Comparison of ENCODE assay signal across 15 cellular contexts in genomic region chr3:14725015-14725431, GRCh38. TPM values are rescaled to one million over a fixed set of nuclear protein-coding genes. Genes with fewer than 3 reads are reported as not detected.
DNase-seq lines count a peak whose midpoint lies in the region; ATAC-seq and TF ChIP-seq lines count a peak whose summit lies in the region.
"Had no signal": no experiment of that assay in that cellular context is flagged by ENCODE, and none has a peak within 500 bp of the region (broad histone marks: within the 10 kb centered on the region; RNA-seq: fewer than 3 reads in every experiment).

No MANE protein-coding gene starts in this region.

- no peak for TF ChIP-seq POLR2A in esophagus squamous epithelium (IDR thresholded peaks at IDR 0.05)

- H3K27me3 ChIP-seq in esophagus squamous epithelium (no peaks in the 10 kb centered on the region), upper lobe of right lung (no peaks in the 10 kb centered on the region)

- WGBS in esophagus squamous epithelium, 2 donors: 60 to 63% methylated on average over 4 to 5 of the region's 5 CpGs

- peaks cover 12% of the 10 kb centered on the region for H3K4me1 Mint-ChIP-seq in mesothelial cell of epicardium
- H3K4me1 Mint-ChIP-seq: naive thymus-derived CD4-positive, alpha-beta T cell had no signal

- H3K4me3 Mint-ChIP-seq in mesothelial cell of epicardium: no peak overlapping the region
- H3K4me3 Mint-ChIP-seq: naive thymus-derived CD4-positive, alpha-beta T cell; stimulated activated naive CD8-positive, alpha-beta T cell treated with anti-CD3 and anti-CD28 coated beads, Interleukin-15, Interleukin-2, amounts not matched to agents 100 ng/mL and 50 ng/mL, for 24 hours had no signal

- H3K27ac Mint-ChIP-seq in mesothelial cell of epicardium: peak overlapping the region; percentile 93
- H3K27ac Mint-ChIP-seq: activated T-helper 2 cell treated with anti-CD3 and anti-CD28 coated beads, Interferon-gamma antibody, Interleukin-2, Interleukin-4, amounts not matched to agents 10 μg/mL and 5 μg/mL and 100 μg/mL, durations not matched to agents 14 hours and 24 hours and 36 hours; naive thymus-derived CD4-positive, alpha-beta T cell; stimulated activated naive CD8-positive, alpha-beta T cell treated with anti-CD3 and anti-CD28 coated beads, Interleukin-15, Interleukin-2, amounts not matched to agents 100 ng/mL and 50 ng/mL, for 24 hours had no signal

- peak overlapping the region in 3 of 4 donors; percentile 35 to 83 (median 78) for H3K27ac ChIP-seq in esophagus squamous epithelium
- no peak overlapping the region for H3K27ac ChIP-seq in upper lobe of right lung
- H3K27ac ChIP-seq: WERI-Rb-1 had no signal

- H3K9me3 ChIP-seq in esophagus squamous epithelium (no peaks in the 10 kb centered on the region), upper lobe of right lung (no peaks in the 10 kb centered on the region)

- no peaks in the 10 kb centered on the region for H3K36me3 Mint-ChIP-seq in mesothelial cell of epicardium

- H3K36me3 ChIP-seq in esophagus squamous epithelium: no peaks in the 10 kb centered on the region
- H3K36me3 ChIP-seq in upper lobe of right lung: no peaks in the 10 kb centered on the region
- H3K36me3 ChIP-seq: WERI-Rb-1 had no signal

- H3K4me3 ChIP-seq in LNCaP clone FGC (ENCODE audit: low read depth, low read length) (no peak overlapping the region), esophagus squamous epithelium (no peak overlapping the region), upper lobe of right lung (no peak overlapping the region)

- intact Hi-C loops in esophagus squamous epithelium (cut with DNase I) (no loop called here), upper lobe of right lung (cut with DNase I) (no loop called here)

- no peaks in the 10 kb centered on the region for H3K9me3 Mint-ChIP-seq in mesothelial cell of epicardium
- H3K9me3 Mint-ChIP-seq: activated T-helper 2 cell treated with anti-CD3 and anti-CD28 coated beads, Interferon-gamma antibody, Interleukin-2, Interleukin-4, amounts not matched to agents 10 μg/mL and 5 μg/mL and 100 μg/mL, durations not matched to agents 14 hours and 24 hours and 36 hours; naive thymus-derived CD4-positive, alpha-beta T cell; stimulated activated naive CD8-positive, alpha-beta T cell treated with anti-CD3 and anti-CD28 coated beads, Interleukin-15, Interleukin-2, amounts not matched to agents 100 ng/mL and 50 ng/mL, for 24 hours had no signal

- DNase-seq in LNCaP clone FGC (ENCODE audit: low read depth): peak; percentile 77
- DNase-seq in esophagus squamous epithelium (lab: John Stamatoyannopoulos, UW): no peak
- DNase-seq in mesothelial cell of epicardium (ENCODE audit: low spot score in 2 of 2, unreplicated experiment in 2 of 2): no peak
- no peak for DNase-seq in upper lobe of right lung
- DNase-seq in NCI-H774 (lab: John Stamatoyannopoulos, UW): no peak
- no peak for DNase-seq in activated T-cell treated with anti-CD3 and anti-CD28 coated beads for 4 hours
- DNase-seq: cortex of kidney; DMS53; naive thymus-derived CD4-positive, alpha-beta T cell; SHP77; WERI-Rb-1 had no signal

- H3K4me1 ChIP-seq in esophagus squamous epithelium (peaks cover 0 to 18% (median 5%) of the 10 kb centered on the region in 3 donors), upper lobe of right lung (peaks cover 9% of the 10 kb centered on the region)

- H3K27me3 Mint-ChIP-seq in mesothelial cell of epicardium (ENCODE audit: low read depth): peaks cover 7% of the 10 kb centered on the region
- H3K27me3 Mint-ChIP-seq: naive thymus-derived CD4-positive, alpha-beta T cell; stimulated activated naive CD8-positive, alpha-beta T cell treated with anti-CD3 and anti-CD28 coated beads, Interleukin-15, Interleukin-2, amounts not matched to agents 100 ng/mL and 50 ng/mL, for 24 hours had no signal

- TF ChIP-seq CTCF in LNCaP clone FGC (IDR thresholded peaks at IDR 0.05; ENCODE audit: control insufficient read depth, extremely low read depth, insufficient read depth) (no peak), esophagus squamous epithelium (IDR thresholded peaks at IDR 0.05) (no peak), mesothelial cell of epicardium (IDR thresholded peaks at IDR 0.05; ENCODE audit: unreplicated experiment) (no peak), upper lobe of right lung (IDR thresholded peaks at IDR 0.05) (no peak)

- ATAC-seq in upper lobe of right lung (peak; percentile 33), GM21528 (IDR thresholded peaks at IDR 0.05; ENCODE audit: low FRiP score, unreplicated experiment) (no peak)
- ATAC-seq: naive thymus-derived CD4-positive, alpha-beta T cell had no signal

RNA-seq across cellular contexts. Expression of gene C3orf20, which starts 50.1 kb away (rescaled TPM):
- total RNA-seq in esophagus squamous epithelium (not detected), mesothelial cell of epicardium (0.09 to 0.13 TPM (median 0.11 TPM) in 3 replicates), upper lobe of right lung (0.14 TPM)
- total RNA-seq: NCI-H460 had no signal
